Comparison of ENCODE assay signal across 22 cellular contexts in the genomic region with DNA sequence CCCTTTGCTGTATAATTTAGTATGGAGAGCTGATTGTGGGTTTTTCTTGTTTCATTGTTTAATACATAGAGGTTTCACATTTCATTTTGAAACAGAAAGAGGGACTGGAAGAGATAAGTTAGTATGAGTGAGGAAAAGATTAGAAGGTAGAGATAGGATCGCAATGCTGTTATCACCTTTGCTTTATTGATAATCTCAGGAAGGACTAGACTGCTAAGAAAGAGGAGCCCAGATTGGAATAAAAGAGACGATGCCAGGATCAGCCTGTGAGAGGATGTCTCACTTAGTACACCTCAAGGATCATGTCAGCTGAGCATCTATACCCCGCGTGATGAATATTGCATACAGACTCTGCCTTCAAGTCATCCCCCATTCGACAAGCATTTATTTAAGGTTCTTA.
DNase-seq lines count a peak whose midpoint lies in the region; ATAC-seq and TF ChIP-seq lines count a peak whose summit lies in the region.
"Had no signal": no experiment of that assay in that cellular context is flagged by ENCODE, and none has a peak within 500 bp of the region (broad histone marks: within the 10 kb centered on the region; RNA-seq: fewer than 3 reads in every experiment).

No MANE protein-coding gene starts in this region.

- H3K27me3 Mint-ChIP-seq in activated naive CD4-positive, alpha-beta T cell treated with anti-CD3 and anti-CD28 coated beads, Interleukin-2, amount 50 U/mL, for 24 hours, result no peaks in the 10 kb centered on the region
- H3K27me3 Mint-ChIP-seq in central memory CD8-positive, alpha-beta T cell, result no peaks in the 10 kb centered on the region

- no peaks in the 10 kb centered on the region for H3K9me3 ChIP-seq in Peyer's patch
- H3K9me3 ChIP-seq in transverse colon, result no peaks in the 10 kb centered on the region
- H3K9me3 ChIP-seq: left ventricle myocardium inferior had no signal

- no peak overlapping the region for H3K4me3 ChIP-seq in Peyer's patch
- H3K4me3 ChIP-seq in transverse colon, result no peak overlapping the region
- H3K4me3 ChIP-seq: left ventricle myocardium inferior, smooth muscle cell had no signal

- peak overlapping the region; percentile 6 for H3K4me3 Mint-ChIP-seq in activated naive CD4-positive, alpha-beta T cell treated with anti-CD3 and anti-CD28 coated beads, Interleukin-2, amount 50 U/mL, for 24 hours
- H3K4me3 Mint-ChIP-seq in central memory CD8-positive, alpha-beta T cell, result peak overlapping the region; percentile 10
- H3K4me3 Mint-ChIP-seq: endodermal cell, HFFc6 had no signal

- intact Hi-C loops in transverse colon (cut with DNase I; ENCODE audit: low total_unique reads), result no loop called here

- TF ChIP-seq POLR2A in Peyer's patch (IDR thresholded peaks at IDR 0.05) (no peak), transverse colon (IDR thresholded peaks at IDR 0.05) (no peak)

- 85 to 87% methylated on average over 5 of the region's 5 CpGs for WGBS in transverse colon (ENCODE audit: low coverage in 1 of 2), 2 donors

- TF ChIP-seq EP300 in transverse colon (IDR thresholded peaks at IDR 0.05; ENCODE audit: low read depth), result no peak

- no peak for DNase-seq in activated naive CD4-positive, alpha-beta T cell (lab: John Stamatoyannopoulos, UW)
- DNase-seq in Peyer's patch (no peak), NCI-H446 (lab: John Stamatoyannopoulos, UW) (no peak), transverse colon (no peak)
- no peak for DNase-seq in central memory CD8-positive, alpha-beta T cell (ENCODE audit: low spot score in 2 of 2)
- DNase-seq: activated gamma-delta T cell treated with Interleukin-2 at 50 U/mL for 16 hours; EL; endodermal cell; glutamatergic neuron; HFFc6; KBM-7; left ventricle myocardium inferior; NCI-H1048; NCI-H2081 treated with DMSO at 0.1 percent for 48 hours; NCI-H524; Right ventricle myocardium superior; stimulated activated CD4-positive, alpha-beta T cell treated with anti-CD3 and anti-CD28 coated beads, Interleukin-4, amount 100 ng/mL, for 4 hours; WERI-Rb-1 had no signal

- no peaks in the 10 kb centered on the region for H3K9me3 Mint-ChIP-seq in activated naive CD4-positive, alpha-beta T cell treated with anti-CD3 and anti-CD28 coated beads, Interleukin-2, amount 50 U/mL, for 24 hours
- H3K9me3 Mint-ChIP-seq in central memory CD8-positive, alpha-beta T cell, result no peaks in the 10 kb centered on the region
- H3K9me3 Mint-ChIP-seq: endodermal cell had no signal

- no peak for ATAC-seq in central memory CD8-positive, alpha-beta T cell (replicated peaks; ENCODE audit: extremely low read depth, poor library complexity, severe bottlenecking)
- no peak for ATAC-seq in HG02759 (IDR thresholded peaks at IDR 0.05; ENCODE audit: unreplicated experiment)
- ATAC-seq in HG02885 (IDR thresholded peaks at IDR 0.05; ENCODE audit: poor library complexity, unreplicated experiment), result no peak

- H3K27me3 ChIP-seq in Peyer's patch, result no peaks in the 10 kb centered on the region
- H3K27me3 ChIP-seq in transverse colon, result no peaks in the 10 kb centered on the region

- H3K27ac Mint-ChIP-seq in activated naive CD4-positive, alpha-beta T cell treated with anti-CD3 and anti-CD28 coated beads, Interleukin-2, amount 50 U/mL, for 24 hours, result no peak overlapping the region
- peak overlapping the region; percentile 1 for H3K27ac Mint-ChIP-seq in central memory CD8-positive, alpha-beta T cell (ENCODE audit: low read depth)
- H3K27ac Mint-ChIP-seq: endodermal cell, HFFc6 had no signal

- no peaks in the 10 kb centered on the region for H3K36me3 ChIP-seq in Peyer's patch
- H3K36me3 ChIP-seq in transverse colon, result no peaks in the 10 kb centered on the region
- H3K36me3 ChIP-seq: left ventricle myocardium inferior, WERI-Rb-1 had no signal

- H3K4me1 ChIP-seq in Peyer's patch, result peaks cover 0 to 27% (median 2%) of the 10 kb centered on the region in 4 donors
- peaks cover 0 to 13% (median 3%) of the 10 kb centered on the region in 4 donors for H3K4me1 ChIP-seq in transverse colon
- H3K4me1 ChIP-seq: left ventricle myocardium inferior had no signal

- H3K27ac ChIP-seq in Peyer's patch, result peak overlapping the region in 3 of 4 donors; percentile 9 to 52 (median 39)
- no peak overlapping the region for H3K27ac ChIP-seq in transverse colon
- H3K27ac ChIP-seq: left ventricle myocardium inferior, WERI-Rb-1 had no signal

- no peak for TF ChIP-seq CTCF in Peyer's patch (IDR thresholded peaks at IDR 0.05)
- no peak for TF ChIP-seq CTCF in transverse colon (IDR thresholded peaks at IDR 0.05)

- peaks cover 72% of the 10 kb centered on the region for H3K4me1 Mint-ChIP-seq in activated naive CD4-positive, alpha-beta T cell treated with anti-CD3 and anti-CD28 coated beads, Interleukin-2, amount 50 U/mL, for 24 hours
- peaks cover 58% of the 10 kb centered on the region for H3K4me1 Mint-ChIP-seq in central memory CD8-positive, alpha-beta T cell

- in situ Hi-C loops in transverse colon (cut with MboI; ENCODE audit: low pct_ligation_motif_present in 1 of 4, low pct_unique_long_range_greater_than_20kb in 1 of 4, low sequenced_read_pairs in 3 of 4), result no loop called here

- H3K36me3 Mint-ChIP-seq in activated naive CD4-positive, alpha-beta T cell treated with anti-CD3 and anti-CD28 coated beads, Interleukin-2, amount 50 U/mL, for 24 hours, result no peaks in the 10 kb centered on the region
- peaks cover 12% of the 10 kb centered on the region for H3K36me3 Mint-ChIP-seq in central memory CD8-positive, alpha-beta T cell (ENCODE audit: insufficient read depth)

Comparison
In these comparisons a context has a peak if more than half of its experiments do, and no peak if none do; other contexts are left out.
1. H3K27ac ChIP-seq: peak in Peyer's patch (3 of 4); none in transverse colon (0 of 4).